13 cellular contexts compared by ENCODE assay signal in the genomic region with DNA sequence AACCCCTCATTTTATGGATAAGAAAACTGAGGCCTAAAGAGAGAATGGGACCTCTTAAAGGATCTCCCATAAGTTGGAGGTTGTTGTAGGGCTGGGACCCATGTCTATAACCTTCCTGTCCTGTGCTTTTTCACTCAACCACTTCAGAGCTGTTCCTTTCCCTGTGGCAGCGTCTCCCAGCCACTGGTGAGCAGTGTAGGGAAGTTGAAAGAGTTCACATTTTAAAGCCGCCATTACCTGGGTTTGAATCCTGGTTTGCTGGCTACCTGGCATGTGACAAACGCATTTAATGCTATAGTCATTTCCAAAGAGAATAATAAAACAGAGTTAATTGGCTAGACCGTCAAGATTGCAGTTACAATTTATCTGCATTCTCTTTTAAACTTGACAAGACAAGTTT.
"Had no signal": no experiment of that assay in that cellular context is flagged by ENCODE, and none has a peak within 500 bp of the region (broad histone marks: within the 10 kb centered on the region; RNA-seq: fewer than 3 reads in every experiment).

No MANE protein-coding gene starts in this region.

- H3K4me3 ChIP-seq: heart left ventricle, suprapubic skin, thyroid gland had no signal

- H3K27me3 ChIP-seq: thyroid gland had no signal

- H3K27ac ChIP-seq: heart left ventricle, neutrophil, suprapubic skin, thyroid gland had no signal

- H3K9me3 Mint-ChIP-seq: central memory CD8-positive, alpha-beta T cell; nephron progenitor cell had no signal

- H3K4me1 ChIP-seq: heart left ventricle, suprapubic skin had no signal

- H3K4me1 Mint-ChIP-seq: central memory CD8-positive, alpha-beta T cell had no signal

- H3K4me3 Mint-ChIP-seq: central memory CD8-positive, alpha-beta T cell; naive thymus-derived CD4-positive, alpha-beta T cell; nephron progenitor cell had no signal

- H3K9me3 ChIP-seq: heart left ventricle, neutrophil, suprapubic skin, thyroid gland had no signal

- DNase-seq: effector memory CD4-positive, alpha-beta T cell; heart left ventricle; hypothalamus; kidney glomerular epithelial cell; mammary epithelial cell; naive thymus-derived CD4-positive, alpha-beta T cell; nephron progenitor cell; stimulated activated CD4-positive, alpha-beta T cell treated with anti-CD3 and anti-CD28 coated beads, Interleukin-12 subunit alpha, Interleukin-12 subunit beta, amount 100 ng/mL, for 4 hours; stimulated activated naive CD4-positive, alpha-beta T cell; thyroid gland had no signal

- H3K36me3 ChIP-seq: heart left ventricle, neutrophil, suprapubic skin, thyroid gland had no signal

- H3K27ac Mint-ChIP-seq: naive thymus-derived CD4-positive, alpha-beta T cell; nephron progenitor cell had no signal
